12 cellular contexts compared by ENCODE assay signal in genomic region chr9:2093920-2094597, GRCh38.
DNase-seq lines count a peak whose midpoint lies in the region; ATAC-seq and TF ChIP-seq lines count a peak whose summit lies in the region.
"Had no signal": no experiment of that assay in that cellular context is flagged by ENCODE, and none has a peak within 500 bp of the region (broad histone marks: within the 10 kb centered on the region; RNA-seq: fewer than 3 reads in every experiment).

No MANE protein-coding gene starts in this region.

- TF ChIP-seq POLR2A in gastroesophageal sphincter (IDR thresholded peaks at IDR 0.05), result no peak

- H3K9me3 Mint-ChIP-seq in WTC11, result no peaks in the 10 kb centered on the region

- CTCF ChIA-PET in WTC11 (lab: Charles Lee), result interaction anchor here (1.0 kb wide), 2 partner anchors 22 to 147 kb away, joined by 4 to 5 read pairs; no protein-coding TSS in a partner anchor

- peaks cover 9% of the 10 kb centered on the region for H3K4me1 Mint-ChIP-seq in WTC11

- no peaks in the 10 kb centered on the region for H3K9me3 ChIP-seq in gastroesophageal sphincter
- H3K9me3 ChIP-seq: SJCRH30 had no signal

- H3K27me3 ChIP-seq in gastroesophageal sphincter, result no peaks in the 10 kb centered on the region
- H3K27me3 ChIP-seq: SJCRH30 had no signal

- H3K27ac Mint-ChIP-seq in WTC11, result peak overlapping the region; percentile 37; the same call in 1 of the 2 replicates

- no peak overlapping the region for H3K4me3 Mint-ChIP-seq in WTC11

- H3K27ac ChIP-seq in gastroesophageal sphincter, result peak overlapping the region in 2 of 4 donors; percentile 27 to 40
- H3K27ac ChIP-seq: 22Rv1, SJCRH30 had no signal

- H3K27me3 Mint-ChIP-seq in WTC11 (ENCODE audit: low read depth), result no peaks in the 10 kb centered on the region

- H3K4me3 ChIP-seq in gastroesophageal sphincter (no peak overlapping the region), retinal pigment epithelial cell (ENCODE audit: low read length) (no peak overlapping the region)
- H3K4me3 ChIP-seq: SJCRH30 had no signal

- H3K36me3 Mint-ChIP-seq in WTC11, result no peaks in the 10 kb centered on the region

- no peak for TF ChIP-seq EP300 in gastroesophageal sphincter (IDR thresholded peaks at IDR 0.05)

- WGBS in gastroesophageal sphincter (ENCODE audit: low coverage in 1 of 2), 2 donors, result 18% methylated on average over 2 of the region's 2 CpGs; no CpG with 5 or more reads in 1 of the 2 donors

- POLR2A ChIA-PET in WTC11 (lab: Charles Lee), result no interaction called here

- peak; percentile 91 for ATAC-seq in WTC11
- peak; percentile 86 for ATAC-seq in gastroesophageal sphincter
- no peak for ATAC-seq in HG03439 (IDR thresholded peaks at IDR 0.05; ENCODE audit: unreplicated experiment)

- peak; percentile 1 for DNase-seq in DMS53 (lab: John Stamatoyannopoulos, UW)
- DNase-seq in DMS53 treated with DMSO at 0.1 percent for 48 hours (lab: John Stamatoyannopoulos, UW; ENCODE audit: unreplicated experiment), result no peak
- no peak for DNase-seq in WTC11 (ENCODE audit: low spot score)
- peak; percentile 54 for DNase-seq in retinal pigment epithelial cell (ENCODE audit: low read depth)
- DNase-seq in GOT3 (lab: John Stamatoyannopoulos, UW), result no peak
- DNase-seq in activated CD8-positive, alpha-beta memory T cell treated with anti-CD3 and anti-CD28 coated beads, Interleukin-2, amount 50 U/mL, for 48 hours, result no peak
- DNase-seq: activated CD4-positive, alpha-beta T cell treated with anti-CD3 and anti-CD28 coated beads for 48 hours; NCI-H446; SJCRH30 had no signal

- peaks cover 0 to 13% (median 0%) of the 10 kb centered on the region in 3 donors for H3K4me1 ChIP-seq in gastroesophageal sphincter
- H3K4me1 ChIP-seq: SJCRH30 had no signal

- H3K36me3 ChIP-seq in gastroesophageal sphincter, result peaks cover 3 to 82% of the 10 kb centered on the region in 2 donors

- no peak for TF ChIP-seq CTCF in WTC11 (IDR thresholded peaks at IDR 0.05)
- TF ChIP-seq CTCF in gastroesophageal sphincter (IDR thresholded peaks at IDR 0.05), result no peak
- TF ChIP-seq CTCF in retinal pigment epithelial cell (conservative IDR thresholded peaks at IDR 0.05; ENCODE audit: low read depth, low read length), result no peak

TF ChIP-seq in WTC11, 78 proteins besides CTCF, POLR2A, EP300 and RAD21:
- no peak for TF ChIP-seq JAZF1 (CRISPR knock-in tag; IDR thresholded peaks at IDR 0.05)
- TF ChIP-seq MYBL2 (CRISPR knock-in tag; IDR thresholded peaks at IDR 0.05), result no peak
- TF ChIP-seq CDX4 (CRISPR knock-in tag; IDR thresholded peaks at IDR 0.05; ENCODE audit: borderline replicate concordance), result no peak
- TF ChIP-seq OVOL2 (CRISPR knock-in tag; IDR thresholded peaks at IDR 0.05; ENCODE audit: borderline replicate concordance), result no peak
- no peak for TF ChIP-seq ZBTB21 (CRISPR knock-in tag; IDR thresholded peaks at IDR 0.05; ENCODE audit: borderline replicate concordance)
- no peak for TF ChIP-seq SMAD3 (CRISPR knock-in tag; IDR thresholded peaks at IDR 0.05; ENCODE audit: borderline replicate concordance)
- no peak for TF ChIP-seq NR3C1 (CRISPR knock-in tag; conservative IDR thresholded peaks at IDR 0.05; ENCODE audit: low read depth)
- TF ChIP-seq AFF4 (CRISPR knock-in tag; IDR thresholded peaks at IDR 0.05; ENCODE audit: borderline replicate concordance), result no peak
- TF ChIP-seq TCF7 (CRISPR knock-in tag; IDR thresholded peaks at IDR 0.05; ENCODE audit: low read depth), result no peak
- no peak for TF ChIP-seq CREB1 (CRISPR knock-in tag; IDR thresholded peaks at IDR 0.05)
TF ChIP-seq in WTC11: peak in this region for 0.

Comparison
In these comparisons a context has a peak if more than half of its experiments do, and no peak if none do; other contexts are left out.
1. DNase-seq: peak in DMS53 (single experiment) and retinal pigment epithelial cell (single experiment); none in DMS53 treated with DMSO at 0.1 percent for 48 hours (single experiment), WTC11 (single experiment), GOT3 (single experiment) and activated CD8-positive, alpha-beta memory T cell treated with anti-CD3 and anti-CD28 coated beads, Interleukin-2, amount 50 U/mL, for 48 hours (single experiment).